ENCODE assay signal across 22 cellular contexts in the genomic region with DNA sequence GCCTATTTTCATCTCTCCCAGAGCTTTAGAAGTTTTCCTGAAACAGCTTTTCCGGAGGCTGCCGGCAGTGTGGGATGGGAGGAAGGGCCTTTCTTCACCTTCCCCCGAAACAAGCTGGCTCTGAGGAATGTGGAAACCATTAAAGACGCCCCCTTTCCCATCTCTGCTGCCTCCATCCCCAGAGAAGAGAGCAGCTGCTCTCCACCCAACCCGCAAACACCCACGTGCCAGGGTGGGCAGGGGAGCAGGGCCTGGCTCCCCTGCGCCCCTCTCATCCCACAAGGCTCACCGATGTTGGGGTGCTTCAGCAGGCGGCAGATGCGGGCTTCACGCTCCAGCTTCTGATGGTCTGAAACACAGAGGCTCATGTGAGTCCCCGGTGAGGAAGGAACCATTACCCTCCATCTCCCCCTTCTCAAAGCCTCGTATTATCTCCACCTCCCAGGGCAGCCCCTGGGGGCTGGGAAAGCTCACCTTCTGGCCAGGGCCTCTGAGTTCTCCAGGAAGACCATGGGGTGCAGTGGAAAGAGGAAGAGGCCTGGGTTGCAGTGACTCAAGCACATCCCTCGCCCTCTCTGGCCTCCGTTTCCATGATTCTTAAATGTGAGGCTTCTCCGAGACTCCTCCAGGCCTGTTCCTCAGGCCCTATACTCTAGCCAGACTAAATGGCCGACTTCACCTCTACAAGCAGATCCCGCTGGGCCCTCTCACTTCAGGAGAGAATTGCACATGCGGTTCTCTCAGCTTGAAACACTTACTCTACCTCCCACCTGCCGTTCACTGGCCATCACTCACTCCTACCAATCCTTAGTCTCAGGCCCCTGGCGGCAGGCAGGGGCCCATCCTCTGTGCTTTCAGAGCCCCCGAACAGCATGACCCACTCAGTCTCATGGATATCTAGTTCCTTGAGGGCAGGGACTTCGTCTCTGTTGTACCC. TPM values are rescaled to one million over a fixed set of nuclear protein-coding genes. Genes with fewer than 3 reads are reported as not detected.
DNase-seq lines count a peak whose midpoint lies in the region; ATAC-seq and TF ChIP-seq lines count a peak whose summit lies in the region.
"Had no signal": no experiment of that assay in that cellular context is flagged by ENCODE, and none has a peak within 500 bp of the region (broad histone marks: within the 10 kb centered on the region; RNA-seq: fewer than 3 reads in every experiment).

No MANE protein-coding gene starts in this region.

- POLR2A ChIA-PET in Panc1 (lab: Charles Lee) = interaction anchor here (0.6 to 0.7 kb wide), 2 partner anchors 94 to 419 kb away, joined by 5 to 11 read pairs; no protein-coding TSS in a partner anchor
- POLR2A ChIA-PET in CD4-positive, alpha-beta T cell (lab: Charles Lee) = no interaction called here

- H3K4me3 ChIP-seq in H7 (ENCODE audit: insufficient read depth, low read depth, low read length) (no peak overlapping the region), Panc1 (ENCODE audit: low read depth in 2 of 2, low read length in 2 of 2) (no peak overlapping the region), sigmoid colon (no peak overlapping the region)
- H3K4me3 ChIP-seq: spleen, upper lobe of left lung had no signal

- H3K36me3 ChIP-seq in H7 (replicated peaks; ENCODE audit: control insufficient read depth, insufficient read depth, low read length) (no peaks in the 10 kb centered on the region), Panc1 (ENCODE audit: control insufficient read depth, insufficient read depth, low read length) (no peaks in the 10 kb centered on the region), sigmoid colon (no peaks in the 10 kb centered on the region)
- H3K36me3 ChIP-seq: BE2C, spleen, upper lobe of left lung had no signal

- H3K27ac ChIP-seq in Panc1 (ENCODE audit: low read length) (peak overlapping the region; percentile 36), epithelial cell of prostate (peak overlapping the region; percentile 16), sigmoid colon (peak overlapping the region in 3 of 4 donors; percentile 0 to 59 (median 30))
- H3K27ac ChIP-seq in CD4-positive, alpha-beta T cell (ENCODE audit: low read depth, low read length) = no peak overlapping the region
- H3K27ac ChIP-seq: spleen, upper lobe of left lung had no signal

- BruUV-seq in Panc1 (replicated peaks; lab: Mats Ljungman, UMichigan) = no TSS peak

- H3K27me3 Mint-ChIP-seq in CD4-positive, alpha-beta T cell = no peaks in the 10 kb centered on the region
- H3K27me3 Mint-ChIP-seq in activated CD8-positive, alpha-beta memory T cell treated with anti-CD3 and anti-CD28 coated beads, Interleukin-2, amount 10 ng/mL, durations not matched to agents 7 days and 5 days = peaks cover 4% of the 10 kb centered on the region
- H3K27me3 Mint-ChIP-seq: activated B cell treated with CpG ODN at 0.5 μM for 24 hours had no signal

- DNase-seq in H7 = peak; percentile 63
- no peak for DNase-seq in Panc1 (ENCODE audit: low read depth, low spot score)
- DNase-seq in epithelial cell of prostate (ENCODE audit: low read depth, low spot score) = no peak
- DNase-seq in sigmoid colon = no peak
- no peak for DNase-seq in NCI-H2107 treated with DMSO at 0.1 percent for 48 hours (lab: John Stamatoyannopoulos, UW; ENCODE audit: unreplicated experiment)
- no peak for DNase-seq in CD4-positive, alpha-beta T cell
- DNase-seq in activated CD8-positive, alpha-beta memory T cell treated with anti-CD3 and anti-CD28 coated beads, Interleukin-2, amount 10 ng/mL, durations not matched to agents 7 days and 5 days = no peak
- DNase-seq: activated B cell treated with CpG ODN at 0.5 μM for 24 hours; activated CD4-positive, alpha-beta memory T cell treated with anti-CD3 and anti-CD28 coated beads, Interleukin-2, amount 10 ng/mL, durations not matched to agents 7 days and 5 days; activated naive CD4-positive, alpha-beta T cell; BE2C; central memory CD4-positive, alpha-beta T cell; MM.1S; NCI-H1436 treated with DMSO at 0.1 percent for 48 hours; NCI-H2171 treated with DMSO at 0.1 percent for 48 hours; spleen; stimulated activated CD4-positive, alpha-beta T cell treated with anti-CD3 and anti-CD28 coated beads, Interleukin-4, amount 100 ng/mL, for 4 hours had no signal

- ATAC-seq in Panc1 = no peak
- ATAC-seq in CD4-positive, alpha-beta T cell (ENCODE audit: poor library complexity) = no peak
- no peak for ATAC-seq in activated CD8-positive, alpha-beta memory T cell treated with anti-CD3 and anti-CD28 coated beads, Interleukin-2, amount 10 ng/mL, durations not matched to agents 7 days and 5 days

- H3K4me1 ChIP-seq in Panc1 (ENCODE audit: control insufficient read depth, insufficient read depth, low read length) (peaks cover 38% of the 10 kb centered on the region), sigmoid colon (peaks cover 0 to 17% (median 12%) of the 10 kb centered on the region in 4 donors)
- H3K4me1 ChIP-seq: spleen had no signal

- H3K36me3 Mint-ChIP-seq in CD4-positive, alpha-beta T cell (ENCODE audit: low read depth) = no peaks in the 10 kb centered on the region
- no peaks in the 10 kb centered on the region for H3K36me3 Mint-ChIP-seq in activated CD8-positive, alpha-beta memory T cell treated with anti-CD3 and anti-CD28 coated beads, Interleukin-2, amount 10 ng/mL, durations not matched to agents 7 days and 5 days

- H3K9me3 ChIP-seq in Panc1 (ENCODE audit: control insufficient read depth, insufficient read depth, low read depth, low read length) = no peaks in the 10 kb centered on the region
- no peaks in the 10 kb centered on the region for H3K9me3 ChIP-seq in sigmoid colon
- no peaks in the 10 kb centered on the region for H3K9me3 ChIP-seq in CD4-positive, alpha-beta T cell (ENCODE audit: control insufficient read depth, low read length)
- H3K9me3 ChIP-seq: BE2C, spleen, upper lobe of left lung had no signal

- no peaks in the 10 kb centered on the region for H3K4me1 Mint-ChIP-seq in CD4-positive, alpha-beta T cell (ENCODE audit: low read depth)
- no peaks in the 10 kb centered on the region for H3K4me1 Mint-ChIP-seq in activated CD8-positive, alpha-beta memory T cell treated with anti-CD3 and anti-CD28 coated beads, Interleukin-2, amount 10 ng/mL, durations not matched to agents 7 days and 5 days
- H3K4me1 Mint-ChIP-seq: activated B cell treated with CpG ODN at 0.5 μM for 24 hours; activated CD4-positive, alpha-beta memory T cell treated with anti-CD3 and anti-CD28 coated beads, Interleukin-2, amount 10 ng/mL, durations not matched to agents 7 days and 5 days had no signal

- H3K27me3 ChIP-seq in H7 (ENCODE audit: control insufficient read depth, insufficient read depth, low read length) = no peaks in the 10 kb centered on the region
- H3K27me3 ChIP-seq in Panc1 (ENCODE audit: control insufficient read depth, insufficient read depth, low read length) = no peaks in the 10 kb centered on the region
- no peaks in the 10 kb centered on the region for H3K27me3 ChIP-seq in sigmoid colon
- H3K27me3 ChIP-seq in CD4-positive, alpha-beta T cell (ENCODE audit: control insufficient read depth, insufficient read depth, low read length) = no peaks in the 10 kb centered on the region
- H3K27me3 ChIP-seq: BE2C, upper lobe of left lung had no signal

- TF ChIP-seq CTCF in Panc1 (IDR thresholded peaks at IDR 0.05) (no peak), sigmoid colon (IDR thresholded peaks at IDR 0.05) (no peak)
- TF ChIP-seq CTCF in CD4-positive, alpha-beta T cell (IDR thresholded peaks at IDR 0.05) = no peak

- CTCF ChIA-PET in Panc1 (lab: Charles Lee) = interaction anchor here (0.7 kb wide), 1 partner anchor 22 kb away, joined by 4 read pairs; no protein-coding TSS in a partner anchor
- CTCF ChIA-PET in CD4-positive, alpha-beta T cell (lab: Charles Lee) = no interaction called here
- CTCF ChIA-PET in activated CD8-positive, alpha-beta memory T cell treated with anti-CD3 and anti-CD28 coated beads, Interleukin-2, amount 10 ng/mL, durations not matched to agents 7 days and 5 days (lab: Charles Lee) = interaction anchor here (1.9 kb wide), 1 partner anchor 87 kb away, joined by 5 read pairs; no protein-coding TSS in a partner anchor

- TF ChIP-seq EP300 in sigmoid colon (IDR thresholded peaks at IDR 0.05) = no peak

- no peak overlapping the region for H3K27ac Mint-ChIP-seq in CD4-positive, alpha-beta T cell
- no peak overlapping the region for H3K27ac Mint-ChIP-seq in activated CD8-positive, alpha-beta memory T cell treated with anti-CD3 and anti-CD28 coated beads, Interleukin-2, amount 10 ng/mL, durations not matched to agents 7 days and 5 days
- H3K27ac Mint-ChIP-seq: activated B cell treated with CpG ODN at 0.5 μM for 24 hours; activated CD4-positive, alpha-beta memory T cell treated with anti-CD3 and anti-CD28 coated beads, Interleukin-2, amount 10 ng/mL, durations not matched to agents 7 days and 5 days had no signal

- in situ Hi-C loops in Panc1 (cut with HindIII; ENCODE audit: low pct_unique_long_range_greater_than_20kb, low sequenced_read_pairs) = no loop called here

- H3K9me3 Mint-ChIP-seq in CD4-positive, alpha-beta T cell = no peaks in the 10 kb centered on the region
- H3K9me3 Mint-ChIP-seq in activated CD8-positive, alpha-beta memory T cell treated with anti-CD3 and anti-CD28 coated beads, Interleukin-2, amount 10 ng/mL, durations not matched to agents 7 days and 5 days (ENCODE audit: low read depth) = no peaks in the 10 kb centered on the region
- H3K9me3 Mint-ChIP-seq: activated B cell treated with CpG ODN at 0.5 μM for 24 hours; activated CD4-positive, alpha-beta memory T cell treated with anti-CD3 and anti-CD28 coated beads, Interleukin-2, amount 10 ng/mL, durations not matched to agents 7 days and 5 days had no signal

- no peak for TF ChIP-seq POLR2A in sigmoid colon (IDR thresholded peaks at IDR 0.05)

- no peak overlapping the region for H3K4me3 Mint-ChIP-seq in CD4-positive, alpha-beta T cell
- H3K4me3 Mint-ChIP-seq in activated CD8-positive, alpha-beta memory T cell treated with anti-CD3 and anti-CD28 coated beads, Interleukin-2, amount 10 ng/mL, durations not matched to agents 7 days and 5 days = no peak overlapping the region
- H3K4me3 Mint-ChIP-seq: activated B cell treated with CpG ODN at 0.5 μM for 24 hours; activated CD4-positive, alpha-beta memory T cell treated with anti-CD3 and anti-CD28 coated beads, Interleukin-2, amount 10 ng/mL, durations not matched to agents 7 days and 5 days had no signal

- intact Hi-C loops in Panc1 (cut with micrococcal nuclease; ENCODE audit: unreplicated experiment) (no loop called here), sigmoid colon (cut with DNase I) (no loop called here)
- intact Hi-C loops in CD4-positive, alpha-beta T cell (cut with DNase I, micrococcal nuclease) = no loop called here

- WGBS in sigmoid colon, 2 donors = 86 to 91% methylated on average over 23 of the region's 23 CpGs

RNA-seq across cellular contexts. Expression of gene CAMK2A, which starts 24.6 kb away (rescaled TPM):
- total RNA-seq in H7 (2014; rRNA removed; shearing (Covaris generic)) = 0.07 TPM in 1 of 2 replicates, not detected in the other
- total RNA-seq in Panc1 (2021; ENCODE audit: unreplicated experiment) = 0.51 TPM
- polyA plus RNA-seq in Panc1 (2012; ENCODE audit: insufficient read length) = 0.28 TPM
- 1 to 10 TPM in 2 of 4 donors, under 1 TPM in 2; 0.49 to 2.1 (median 1.2) TPM for total RNA-seq in sigmoid colon
- polyA plus RNA-seq in sigmoid colon = under 1 TPM in 2 of 3 donors, not detected in 1; 0.44 to 0.60 TPM
- total RNA-seq in CD4-positive, alpha-beta T cell = under 1 TPM; 0.05 to 0.22 TPM
- total RNA-seq in activated CD8-positive, alpha-beta memory T cell treated with anti-CD3 and anti-CD28 coated beads, Interleukin-2, amount 10 ng/mL, durations not matched to agents 7 days and 5 days = not detected
- total RNA-seq: activated B cell treated with CpG ODN at 0.5 μM for 24 hours; activated CD4-positive, alpha-beta memory T cell treated with anti-CD3 and anti-CD28 coated beads, Interleukin-2, amount 10 ng/mL, durations not matched to agents 7 days and 5 days; Calu3; pulmonary artery endothelial cell; SK-MEL-5 had no signal

RNA-seq across cellular contexts. Expression of gene ARSI, which starts 37.8 kb away (rescaled TPM):
- total RNA-seq in H7 (2014; rRNA removed; shearing (Covaris generic)) = 3.2 and 3.6 TPM in 2 replicates
- total RNA-seq in Panc1 (2021; ENCODE audit: unreplicated experiment) = 18.6 TPM
- polyA plus RNA-seq in Panc1 (2012; ENCODE audit: insufficient read length) = 16.4 TPM
- total RNA-seq in sigmoid colon = 1 to 10 TPM; 1.4 to 3.3 (median 2.3) TPM
- under 1 TPM in 1 of 3 donors, not detected in 2; 0.63 TPM for polyA plus RNA-seq in sigmoid colon
- under 1 TPM; 0.22 to 0.56 TPM for total RNA-seq in CD4-positive, alpha-beta T cell
- total RNA-seq in activated CD8-positive, alpha-beta memory T cell treated with anti-CD3 and anti-CD28 coated beads, Interleukin-2, amount 10 ng/mL, durations not matched to agents 7 days and 5 days = not detected
- total RNA-seq: activated B cell treated with CpG ODN at 0.5 μM for 24 hours; activated CD4-positive, alpha-beta memory T cell treated with anti-CD3 and anti-CD28 coated beads, Interleukin-2, amount 10 ng/mL, durations not matched to agents 7 days and 5 days; pulmonary artery endothelial cell; SK-MEL-5 had no signal
- polyA plus RNA-seq: neural cell had no signal
